1 cellular context compared by ENCODE assay signal in genomic region chr2:173414823-173415322, GRCh38.
TF ChIP-seq lines count a peak whose summit lies in the region.

No MANE protein-coding gene starts in this region.

TF ChIP-seq in GM23338, 12 proteins besides CTCF, POLR2A, EP300 and RAD21 (continued from another document):
- TF ChIP-seq ZNF462 (CRISPR knock-in tag; IDR thresholded peaks at IDR 0.05), result no peak
